6 cellular contexts compared by ENCODE assay signal in the genomic region with DNA sequence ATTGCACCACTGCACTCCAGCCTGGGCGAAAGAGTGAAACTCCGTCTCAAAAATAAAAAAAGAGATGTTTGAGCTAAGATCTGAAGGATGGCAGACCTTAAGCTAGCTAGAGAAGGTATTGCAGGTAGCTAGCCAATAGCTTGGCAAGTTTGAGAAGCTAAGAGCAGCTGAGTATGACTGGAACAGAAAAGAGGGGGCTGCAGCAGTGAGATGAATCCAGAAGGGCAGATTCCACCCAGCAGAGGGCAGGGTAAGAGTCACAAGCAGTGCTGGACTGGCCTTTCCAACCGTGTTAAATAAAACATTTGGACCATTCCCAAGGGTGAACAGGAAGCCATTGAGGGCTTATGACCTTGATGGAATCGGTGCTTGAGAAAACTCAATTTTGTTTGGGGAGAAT. TPM values are rescaled to one million over a fixed set of nuclear protein-coding genes. Genes with fewer than 3 reads are reported as not detected.
A peak's percentile ranks its signal among the peaks of the same experiment; 100 is the strongest.
DNase-seq lines count a peak whose midpoint lies in the region; ATAC-seq and TF ChIP-seq lines count a peak whose summit lies in the region.

No MANE protein-coding gene starts in this region.

- ATAC-seq in activated T-cell treated with anti-CD3 and anti-CD28 coated beads, Interleukin-2, amount 50 U/mL, for 72 hours (replicated peaks in 1 of 2), result no peak

- no peak overlapping the region for H3K27ac ChIP-seq in PC-9

- H3K4me3 Mint-ChIP-seq in activated T-cell treated with anti-CD3 and anti-CD28 coated beads, Interleukin-2, amount 50 U/mL, for 72 hours, result no peak overlapping the region

- peaks cover 31% of the 10 kb centered on the region for H3F3A ChIP-seq in PC-9 (ENCODE audit: insufficient read depth, low read depth)

- H3K36me3 Mint-ChIP-seq in activated T-cell treated with anti-CD3 and anti-CD28 coated beads, Interleukin-2, amount 50 U/mL, for 72 hours (ENCODE audit: insufficient read depth in 2 of 2), result peaks cover 0 to 4% of the 10 kb centered on the region in 2 donors

- H3K4me3 ChIP-seq in PC-9, result no peak overlapping the region

- H3K9me2 ChIP-seq in PC-9 (ENCODE audit: insufficient read depth), result no peaks in the 10 kb centered on the region

- DNase-seq in DMS 273 (lab: John Stamatoyannopoulos, UW; ENCODE audit: unreplicated experiment) (peak; percentile 78), PC-9 (peak in 1 of 2 experiments; percentile 11), iPS DF 19.7 (ENCODE audit: low read depth, low spot score) (peak; percentile 33), middle frontal gyrus (ENCODE audit: extremely low spot score, low spot score) (no peak), ureter (ENCODE audit: low spot score) (no peak)
- DNase-seq in activated T-cell treated with anti-CD3 and anti-CD28 coated beads, Interleukin-2, amount 50 U/mL, for 72 hours, result no peak

- no peaks in the 10 kb centered on the region for H3K27me3 Mint-ChIP-seq in activated T-cell treated with anti-CD3 and anti-CD28 coated beads, Interleukin-2, amount 50 U/mL, for 72 hours (ENCODE audit: low read depth)

- TF ChIP-seq CTCF in PC-9 (conservative IDR thresholded peaks at IDR 0.05), result peak; percentile 55

- peaks cover 15% of the 10 kb centered on the region for H3K4me1 Mint-ChIP-seq in activated T-cell treated with anti-CD3 and anti-CD28 coated beads, Interleukin-2, amount 50 U/mL, for 72 hours (ENCODE audit: low read depth)

- H3K79me2 ChIP-seq in PC-9 (ENCODE audit: low read depth), result no peaks in the 10 kb centered on the region

- H3K27me3 ChIP-seq in PC-9 (ENCODE audit: insufficient read depth, low read depth), result no peaks in the 10 kb centered on the region

- 0 out of 2 replicates have a peak, but pooled peaks cover 9% of the 10 kb centered on the region for H3K36me3 ChIP-seq in PC-9 (ENCODE audit: low read depth)

- no peaks in the 10 kb centered on the region for H4K20me1 ChIP-seq in PC-9 (ENCODE audit: insufficient read depth)

- H2AFZ ChIP-seq in PC-9, result no peak overlapping the region

- H3K4me2 ChIP-seq in PC-9, result no peak overlapping the region

- 0 out of 2 replicates have a peak, but pooled peaks cover under 1% of the 10 kb centered on the region for H3K4me1 ChIP-seq in PC-9 (replicated peaks; ENCODE audit: insufficient read depth)

- CTCF ChIA-PET in PC-9 (lab: Charles Lee), result interaction anchor here (0.9 kb wide), 1 partner anchor 86 kb away, joined by 3 read pairs; no protein-coding TSS in a partner anchor

- intact Hi-C loops in PC-9 (cut with micrococcal nuclease; ENCODE audit: unreplicated experiment), result no loop called here

- H3K9me3 ChIP-seq in PC-9 (ENCODE audit: insufficient read depth, low read depth), result no peaks in the 10 kb centered on the region

- H3K9me3 Mint-ChIP-seq in activated T-cell treated with anti-CD3 and anti-CD28 coated beads, Interleukin-2, amount 50 U/mL, for 72 hours, result no peaks in the 10 kb centered on the region

- BruUV-seq in PC-9 (replicated peaks; lab: Mats Ljungman, UMichigan), result no TSS peak

- no peak overlapping the region for H3K27ac Mint-ChIP-seq in activated T-cell treated with anti-CD3 and anti-CD28 coated beads, Interleukin-2, amount 50 U/mL, for 72 hours

- POLR2A ChIA-PET in PC-9 (lab: Charles Lee; ENCODE audit: unreplicated experiment), result interaction anchor here (0.7 kb wide), 1 partner anchor 150 kb away, joined by 4 read pairs; no protein-coding TSS in a partner anchor

RNA-seq across cellular contexts. Expression of gene PHAF1, which starts 5.7 kb away (rescaled TPM):
- total RNA-seq in PC-9 (2021) (19.5 and 21.1 TPM in 2 replicates), ureter (19.4 TPM)
- 10 to 100 TPM; 14.8 to 18.2 TPM for total RNA-seq in activated T-cell treated with anti-CD3 and anti-CD28 coated beads, Interleukin-2, amount 50 U/mL, for 72 hours

RNA-seq across cellular contexts. Expression of gene B3GNT9, which starts 46.7 kb away (rescaled TPM):
- 4.0 and 4.2 TPM in 2 replicates for total RNA-seq in PC-9 (2021)
- 1 to 10 TPM; 5.7 to 7.5 TPM for total RNA-seq in activated T-cell treated with anti-CD3 and anti-CD28 coated beads, Interleukin-2, amount 50 U/mL, for 72 hours
- 14.5 TPM for total RNA-seq in ureter

RNA-seq across cellular contexts. Expression of gene TRADD, which starts 55.6 kb away (rescaled TPM):
- total RNA-seq in PC-9 (2021), result 38.0 and 50.3 TPM in 2 replicates
- 10 to 100 TPM; 38.1 to 50.7 TPM for total RNA-seq in activated T-cell treated with anti-CD3 and anti-CD28 coated beads, Interleukin-2, amount 50 U/mL, for 72 hours
- total RNA-seq in ureter, result 20.5 TPM

RNA-seq across cellular contexts. Expression of gene FBXL8, which starts 55.7 kb away (rescaled TPM):
- 53.2 and 54.4 TPM in 2 replicates for total RNA-seq in PC-9 (2021)
- total RNA-seq in activated T-cell treated with anti-CD3 and anti-CD28 coated beads, Interleukin-2, amount 50 U/mL, for 72 hours, result 10 to 100 TPM; 32.1 to 37.1 TPM
- total RNA-seq in ureter, result 12.5 TPM

Comparison
In these comparisons a context has a peak if more than half of its experiments do, and no peak if none do; other contexts are left out.
1. DNase-seq: peak in DMS 273 (single experiment) and iPS DF 19.7 (single experiment); none in activated T-cell treated with anti-CD3 and anti-CD28 coated beads, Interleukin-2, amount 50 U/mL, for 72 hours (0 of 2), middle frontal gyrus (single experiment) and ureter (single experiment).